Comparison of ENCODE assay signal across 12 cellular contexts in the genomic region with DNA sequence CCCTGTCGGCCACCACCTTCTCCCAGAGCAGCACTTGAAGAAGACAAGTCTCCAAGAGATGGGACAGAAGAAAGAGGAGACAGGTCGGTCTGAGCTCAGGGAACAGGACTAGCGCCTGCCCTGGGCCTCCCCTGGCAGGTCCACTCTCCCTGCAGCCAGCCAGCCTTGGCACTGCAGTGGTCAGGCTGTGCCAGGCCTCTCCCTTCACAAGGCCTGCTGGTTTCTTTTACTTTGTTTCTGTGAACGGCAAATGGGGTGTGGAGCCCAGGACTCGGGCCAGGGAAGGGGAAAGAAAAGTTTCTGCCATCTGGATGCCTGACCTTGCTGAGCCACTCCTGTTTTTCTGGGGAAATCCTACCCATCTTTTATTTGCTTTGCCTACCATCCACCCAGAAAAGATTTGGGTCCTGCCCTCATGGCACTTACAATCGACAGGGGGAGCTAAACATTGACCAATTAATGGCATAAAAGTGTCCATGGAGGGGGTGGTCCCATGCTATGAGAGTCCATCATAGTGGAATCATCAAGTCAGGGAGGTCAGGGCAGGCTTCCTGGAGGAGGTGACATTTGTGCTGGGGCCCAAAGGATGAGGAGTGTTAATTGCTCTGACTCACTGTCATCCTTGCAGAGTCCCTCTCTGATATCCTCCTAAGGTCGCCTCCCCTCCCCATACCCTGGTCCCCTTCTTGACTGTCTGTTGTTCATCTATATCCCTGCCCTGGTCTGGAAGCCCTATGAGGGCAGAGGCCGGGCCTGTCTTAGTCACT.
A peak's percentile ranks its signal among the peaks of the same experiment; 100 is the strongest.
DNase-seq lines count a peak whose midpoint lies in the region; ATAC-seq, FAIRE-seq and TF ChIP-seq lines count a peak whose summit lies in the region.
"Had no signal": no experiment of that assay in that cellular context is flagged by ENCODE, and none has a peak within 500 bp of the region (broad histone marks: within the 10 kb centered on the region; RNA-seq: fewer than 3 reads in every experiment).

No MANE protein-coding gene starts in this region.

- no peak for TF ChIP-seq RAD21 in HCT116 (IDR thresholded peaks at IDR 0.05; ENCODE audit: low read depth)

- peaks cover 23% of the 10 kb centered on the region; the same call in 1 of the 2 replicates for H3K79me2 ChIP-seq in HCT116 (ENCODE audit: insufficient read depth, low read length)

- intact Hi-C loops in HCT116 (cut with micrococcal nuclease), result no loop called here
- intact Hi-C loops in gastrocnemius medialis (cut with DNase I; ENCODE audit: low total_unique reads), result loop anchor here (5.0 kb wide), 1 partner anchor 295 kb away; the partner anchor contains the start of genes NAGA and PHETA2

- in situ Hi-C loops in gastrocnemius medialis (cut with MboI; ENCODE audit: low sequenced_read_pairs in 4 of 4), result no loop called here

- no TSS peak for BruUV-seq in HCT116 (replicated peaks; lab: Mats Ljungman, UMichigan)

- peak overlapping the region; percentile 99 for H3K4me2 ChIP-seq in HCT116 (ENCODE audit: low read length)

- TF ChIP-seq POLR2A in HCT116 (IDR thresholded peaks at IDR 0.05; ENCODE audit: borderline replicate concordance, extremely low read depth, insufficient read depth, insufficient read length) (no peak), gastrocnemius medialis (IDR thresholded peaks at IDR 0.05) (no peak)

- ATAC-seq in HCT116 (no peak), GM18858 (IDR thresholded peaks at IDR 0.05; ENCODE audit: unreplicated experiment) (no peak), gastrocnemius medialis (no peak)
- ATAC-seq: psoas muscle had no signal

- TF ChIP-seq CTCF in HCT116 (IDR thresholded peaks at IDR 0.05 in 2 of 3, conservative IDR thresholded peaks at IDR 0.05 in 1 of 3; ENCODE audit: borderline replicate concordance in 1 of 3, insufficient read depth in 1 of 3, low read depth in 2 of 3, low read length in 2 of 3) (no peak), gastrocnemius medialis (IDR thresholded peaks at IDR 0.05 in 4 of 5, conservative IDR thresholded peaks at IDR 0.05 in 1 of 5) (no peak)

- H3K27ac ChIP-seq in HCT116 (ENCODE audit: low read depth, low read length) (no peak overlapping the region), rectal smooth muscle tissue (ENCODE audit: low read depth, low read length) (peak overlapping the region; percentile 74), gastrocnemius medialis (no peak overlapping the region), small intestine (ENCODE audit: low read depth in 1 of 2, low read length in 1 of 2) (no peak overlapping the region)
- H3K27ac ChIP-seq: psoas muscle had no signal

- H2AFZ ChIP-seq in HCT116 (ENCODE audit: low read depth, low read length, poor library complexity, severe bottlenecking), result no peak overlapping the region

- FAIRE-seq in small intestine (lab: Jason Lieb, UNC), result no peak

- peak overlapping the region in 1 of 2 experiments; percentile 94; a peak in 1 of 4 replicates for H3K4me3 ChIP-seq in HCT116 (replicated peaks in 1 of 2; ENCODE audit: low read depth in 1 of 2, low read length in 2 of 2)
- no peak overlapping the region for H3K4me3 ChIP-seq in adipocyte (ENCODE audit: low read length)
- no peak overlapping the region for H3K4me3 ChIP-seq in rectal smooth muscle tissue (ENCODE audit: low read length)
- no peak overlapping the region for H3K4me3 ChIP-seq in gastrocnemius medialis
- H3K4me3 ChIP-seq in small intestine (ENCODE audit: low read depth in 1 of 2, low read length in 2 of 2), result no peak overlapping the region

- H3K36me3 ChIP-seq in HCT116 (ENCODE audit: control insufficient read depth in 1 of 2, insufficient read depth in 2 of 2, low read length in 2 of 2), result 0 out of 4 replicates have a peak, but pooled peaks cover 0 to 2% of the 10 kb centered on the region in 2 experiments
- no peaks in the 10 kb centered on the region for H3K36me3 ChIP-seq in adipocyte (ENCODE audit: control insufficient read depth, insufficient read depth, low read length, severe bottlenecking)
- no peaks in the 10 kb centered on the region for H3K36me3 ChIP-seq in rectal smooth muscle tissue (ENCODE audit: control insufficient read depth, insufficient read depth, low read length)
- no peaks in the 10 kb centered on the region for H3K36me3 ChIP-seq in gastrocnemius medialis
- no peaks in the 10 kb centered on the region for H3K36me3 ChIP-seq in small intestine (ENCODE audit: control insufficient read depth in 2 of 2, insufficient read depth in 2 of 2, low read length in 2 of 2)

- RAD21 ChIA-PET in HCT116 (lab: Charles Lee; ENCODE audit: low non-redundant PET in 1 of 2, low total read pairs in 2 of 2, uncharacterized antibody in 2 of 2, unreplicated experiment in 2 of 2), result no interaction called here

- POLR2A ChIA-PET in HCT116 (lab: Charles Lee), result interaction anchor here (1.0 kb wide), 1 partner anchor 21 kb away, joined by 3 read pairs; no protein-coding TSS in a partner anchor

- CTCF ChIA-PET in HCT116 (lab: Charles Lee), result interaction anchor here (0.6 kb wide), 1 partner anchor 53 kb away, joined by 3 read pairs; no protein-coding TSS in a partner anchor

- H3K9ac ChIP-seq in HCT116 (ENCODE audit: low read length) (no peak overlapping the region), adipocyte (ENCODE audit: low read length) (no peak overlapping the region), rectal smooth muscle tissue (ENCODE audit: low read length) (no peak overlapping the region)

- H3K4me1 ChIP-seq in HCT116 (ENCODE audit: control insufficient read depth in 1 of 2, insufficient read depth in 2 of 2, low read length in 2 of 2) (peaks cover 13 to 24% of the 10 kb centered on the region in 2 experiments), adipocyte (ENCODE audit: control insufficient read depth, insufficient read depth, low read length) (peaks cover 24% of the 10 kb centered on the region), rectal smooth muscle tissue (ENCODE audit: control insufficient read depth, insufficient read depth, low read length) (peaks cover 14% of the 10 kb centered on the region), gastrocnemius medialis (peaks cover 11 to 18% of the 10 kb centered on the region in 2 donors), small intestine (ENCODE audit: control insufficient read depth in 2 of 2, insufficient read depth in 1 of 2, low read depth in 1 of 2, low read length in 1 of 2) (no peaks in the 10 kb centered on the region)

- DNase-seq in HCT116 (ENCODE audit: low read depth, low spot score), result no peak
- DNase-seq in adipocyte (ENCODE audit: low read depth), result peak; percentile 22
- peak; percentile 30 to 61 for DNase-seq in hippocampal formation (lab: John Stamatoyannopoulos, UW)
- no peak for DNase-seq in stimulated activated CD8-positive, alpha-beta memory T cell treated with anti-CD3 and anti-CD28 coated beads, Interleukin-4, amount 100 ng/mL, for 48 hours
- DNase-seq in gastrocnemius medialis, result no peak
- no peak for DNase-seq in small intestine
- DNase-seq: activated T-cell treated with anti-CD3 and anti-CD28 coated beads, Interleukin-2, amount 50 U/mL, for 24 hours; HCEC 1CT; islet precursor cell had no signal

- no peaks in the 10 kb centered on the region for H3K27me3 ChIP-seq in HCT116 (ENCODE audit: insufficient read depth, low read length)
- H3K27me3 ChIP-seq in adipocyte (replicated peaks; ENCODE audit: control insufficient read depth, insufficient read depth, low read length), result peaks cover 46% of the 10 kb centered on the region
- no peaks in the 10 kb centered on the region for H3K27me3 ChIP-seq in rectal smooth muscle tissue (ENCODE audit: control insufficient read depth, insufficient read depth, low read length)
- H3K27me3 ChIP-seq in gastrocnemius medialis, result peaks cover 10 to 18% (median 15%) of the 10 kb centered on the region in 3 donors
- H3K27me3 ChIP-seq in small intestine (ENCODE audit: control insufficient read depth in 2 of 2, insufficient read depth in 2 of 2, low read length in 2 of 2), result peaks cover 6 to 8% of the 10 kb centered on the region in 2 donors

- WGBS in small intestine, 3 donors, result 71 to 76% (median 74%) methylated on average over 8 of the region's 8 CpGs

- H3K9me3 ChIP-seq in HCT116 (ENCODE audit: control insufficient read depth in 1 of 2, insufficient read depth in 1 of 2, low read depth in 1 of 2, low read length in 2 of 2) (no peaks in the 10 kb centered on the region), adipocyte (ENCODE audit: control insufficient read depth, low read length) (no peaks in the 10 kb centered on the region), gastrocnemius medialis (no peaks in the 10 kb centered on the region), small intestine (ENCODE audit: control insufficient read depth, low read depth) (no peaks in the 10 kb centered on the region)
- H3K9me3 ChIP-seq: psoas muscle had no signal

- H4K20me1 ChIP-seq in HCT116 (ENCODE audit: insufficient read depth), result no peaks in the 10 kb centered on the region

- no peaks in the 10 kb centered on the region for H3K9me2 ChIP-seq in HCT116 (ENCODE audit: insufficient read depth)

TF ChIP-seq in HCT116, 20 proteins besides CTCF, POLR2A, EP300 and RAD21 (continues in another document):
- TF ChIP-seq EGR1 (IDR thresholded peaks at IDR 0.05; ENCODE audit: low read depth), result no peak
- TF ChIP-seq, protein P1, sequence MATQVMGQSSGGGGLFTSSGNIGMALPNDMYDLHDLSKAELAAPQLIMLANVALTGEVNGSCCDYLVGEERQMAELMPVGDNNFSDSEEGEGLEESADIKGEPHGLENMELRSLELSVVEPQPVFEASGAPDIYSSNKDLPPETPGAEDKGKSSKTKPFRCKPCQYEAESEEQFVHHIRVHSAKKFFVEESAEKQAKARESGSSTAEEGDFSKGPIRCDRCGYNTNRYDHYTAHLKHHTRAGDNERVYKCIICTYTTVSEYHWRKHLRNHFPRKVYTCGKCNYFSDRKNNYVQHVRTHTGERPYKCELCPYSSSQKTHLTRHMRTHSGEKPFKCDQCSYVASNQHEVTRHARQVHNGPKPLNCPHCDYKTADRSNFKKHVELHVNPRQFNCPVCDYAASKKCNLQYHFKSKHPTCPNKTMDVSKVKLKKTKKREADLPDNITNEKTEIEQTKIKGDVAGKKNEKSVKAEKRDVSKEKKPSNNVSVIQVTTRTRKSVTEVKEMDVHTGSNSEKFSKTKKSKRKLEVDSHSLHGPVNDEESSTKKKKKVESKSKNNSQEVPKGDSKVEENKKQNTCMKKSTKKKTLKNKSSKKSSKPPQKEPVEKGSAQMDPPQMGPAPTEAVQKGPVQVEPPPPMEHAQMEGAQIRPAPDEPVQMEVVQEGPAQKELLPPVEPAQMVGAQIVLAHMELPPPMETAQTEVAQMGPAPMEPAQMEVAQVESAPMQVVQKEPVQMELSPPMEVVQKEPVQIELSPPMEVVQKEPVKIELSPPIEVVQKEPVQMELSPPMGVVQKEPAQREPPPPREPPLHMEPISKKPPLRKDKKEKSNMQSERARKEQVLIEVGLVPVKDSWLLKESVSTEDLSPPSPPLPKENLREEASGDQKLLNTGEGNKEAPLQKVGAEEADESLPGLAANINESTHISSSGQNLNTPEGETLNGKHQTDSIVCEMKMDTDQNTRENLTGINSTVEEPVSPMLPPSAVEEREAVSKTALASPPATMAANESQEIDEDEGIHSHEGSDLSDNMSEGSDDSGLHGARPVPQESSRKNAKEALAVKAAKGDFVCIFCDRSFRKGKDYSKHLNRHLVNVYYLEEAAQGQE (IDR thresholded peaks at IDR 0.05; ENCODE audit: low read depth), result no peak
- TF ChIP-seq EZH2 (IDR thresholded peaks at IDR 0.05), result no peak
- TF ChIP-seq EZH2phosphoT487 (IDR thresholded peaks at IDR 0.05; ENCODE audit: borderline replicate concordance), result no peak
- no peak for TF ChIP-seq ZFX (IDR thresholded peaks at IDR 0.05)

Comparison
In these comparisons a context has a peak if more than half of its experiments do, and no peak if none do; other contexts are left out.
1. DNase-seq: peak in adipocyte (single experiment) and hippocampal formation (2 of 2); none in HCT116 (single experiment), stimulated activated CD8-positive, alpha-beta memory T cell treated with anti-CD3 and anti-CD28 coated beads, Interleukin-4, amount 100 ng/mL, for 48 hours (single experiment), gastrocnemius medialis (0 of 2) and small intestine (single experiment).